Comparison of ENCODE assay signal across 22 cellular contexts in genomic region chr18:56929861-56930260, GRCh38.
A peak's percentile ranks its signal among the peaks of the same experiment; 100 is the strongest.
DNase-seq lines count a peak whose midpoint lies in the region; ATAC-seq, FAIRE-seq and TF ChIP-seq lines count a peak whose summit lies in the region.
"Had no signal": no experiment of that assay in that cellular context is flagged by ENCODE, and none has a peak within 500 bp of the region (broad histone marks: within the 10 kb centered on the region; RNA-seq: fewer than 3 reads in every experiment).

No MANE protein-coding gene starts in this region.

- no peak for FAIRE-seq in frontal cortex (lab: Jason Lieb, UNC)
- FAIRE-seq: A549, GM12878, GM19239 had no signal

- TF ChIP-seq CTCF in glutamatergic neuron (IDR thresholded peaks at IDR 0.05; ENCODE audit: partially characterized antibody, unreplicated experiment) = no peak

- H3K36me3 Mint-ChIP-seq in glutamatergic neuron (ENCODE audit: unreplicated experiment) = no peaks in the 10 kb centered on the region

- H3K4me3 Mint-ChIP-seq in glutamatergic neuron (ENCODE audit: unreplicated experiment) = no peak overlapping the region
- H3K4me3 Mint-ChIP-seq: CD4-positive, alpha-beta memory T cell; GM23338; H9 had no signal

- H3K4me1 Mint-ChIP-seq in glutamatergic neuron (ENCODE audit: low read depth, unreplicated experiment) = peaks cover 11% of the 10 kb centered on the region
- H3K4me1 Mint-ChIP-seq: CD4-positive, alpha-beta memory T cell; H9 had no signal

- DNase-seq in Ammon's horn (ENCODE audit: low spot score) (peak; percentile 22), glutamatergic neuron (peak; percentile 28), myocyte (ENCODE audit: low read depth) (peak; percentile 12), OCI-M1 (lab: John Stamatoyannopoulos, UW) (no peak), frontal cortex (ENCODE audit: low spot score in 2 of 2) (no peak), DMS153 (lab: John Stamatoyannopoulos, UW) (no peak)
- peak; percentile 15 for DNase-seq in Jurkat, Clone E6-1 (ENCODE audit: low read depth, low spot score)
- DNase-seq: 8988T; ACHN; AML-193; Calu3; CD4-positive, alpha-beta memory T cell; COR-L47; EL; GDM1; H9 had no signal

- H3K4me3 ChIP-seq in Jurkat, Clone E6-1 (ENCODE audit: low read length) = no peak overlapping the region
- H3K4me3 ChIP-seq: A549, GM12878, GM23338 had no signal

- no peak for ATAC-seq in GM21367 (IDR thresholded peaks at IDR 0.05; ENCODE audit: unreplicated experiment)
- ATAC-seq: A549, GM12878, GM23338, HCT116 had no signal

- H3K9me3 Mint-ChIP-seq in glutamatergic neuron (ENCODE audit: unreplicated experiment) = no peaks in the 10 kb centered on the region
- H3K9me3 Mint-ChIP-seq: CD4-positive, alpha-beta memory T cell; GM23338; H9 had no signal

- no peak overlapping the region for H3K27ac Mint-ChIP-seq in glutamatergic neuron (ENCODE audit: unreplicated experiment)
- H3K27ac Mint-ChIP-seq: GM23338 had no signal

- peaks cover 3% of the 10 kb centered on the region for H3K27me3 Mint-ChIP-seq in glutamatergic neuron (ENCODE audit: unreplicated experiment)
- H3K27me3 Mint-ChIP-seq: CD4-positive, alpha-beta memory T cell had no signal

Comparison
In these comparisons a context has a peak if more than half of its experiments do, and no peak if none do; other contexts are left out.
1. DNase-seq: peak in Ammon's horn (single experiment), Jurkat, Clone E6-1 (single experiment), glutamatergic neuron (single experiment) and myocyte (single experiment); none in OCI-M1 (single experiment), frontal cortex (0 of 2) and DMS153 (single experiment).